Comparison of ENCODE assay signal across 12 cellular contexts in genomic region chr4:89069481-89069880, GRCh38. TPM values are rescaled to one million over a fixed set of nuclear protein-coding genes. Genes with fewer than 3 reads are reported as not detected.
DNase-seq lines count a peak whose midpoint lies in the region; ATAC-seq, FAIRE-seq and TF ChIP-seq lines count a peak whose summit lies in the region.
"Had no signal": no experiment of that assay in that cellular context is flagged by ENCODE, and none has a peak within 500 bp of the region (broad histone marks: within the 10 kb centered on the region; RNA-seq: fewer than 3 reads in every experiment).

No MANE protein-coding gene starts in this region.

- peak; percentile 60 for FAIRE-seq in GM12891 (lab: Jason Lieb, UNC)
- FAIRE-seq: bronchial epithelial cell had no signal

- TF ChIP-seq CTCF in psoas muscle (IDR thresholded peaks at IDR 0.05): no peak
- no peak for TF ChIP-seq CTCF in heart right ventricle (IDR thresholded peaks at IDR 0.05)

- H3K36me3 ChIP-seq in psoas muscle (ENCODE audit: insufficient read depth in 1 of 2, low read depth in 1 of 2) (no peaks in the 10 kb centered on the region), heart right ventricle (no peaks in the 10 kb centered on the region)

- peak; percentile 89 for ATAC-seq in GM19395 (IDR thresholded peaks at IDR 0.05; ENCODE audit: unreplicated experiment)
- ATAC-seq in HG02840 (IDR thresholded peaks at IDR 0.05; ENCODE audit: low FRiP score, unreplicated experiment): peak; percentile 72
- ATAC-seq in HG03558 (IDR thresholded peaks at IDR 0.05; ENCODE audit: extremely low read depth, unreplicated experiment): peak; percentile 55
- no peak for ATAC-seq in psoas muscle
- no peak for ATAC-seq in heart right ventricle

- DNase-seq in GM12891 (ENCODE audit: insufficient read length, low spot score) (no peak), psoas muscle (no peak), NCI-H2171 (lab: John Stamatoyannopoulos, UW) (no peak), heart right ventricle (no peak)
- DNase-seq in stimulated activated CD8-positive, alpha-beta memory T cell treated with anti-CD3 and anti-CD28 coated beads, Interleukin-4, amount 100 ng/mL, for 48 hours: no peak
- DNase-seq: activated T-cell treated with anti-CD3 and anti-CD28 coated beads, Interleukin-2, amount 50 U/mL, for 48 hours; MV-4-11; stimulated activated naive CD4-positive, alpha-beta T cell had no signal

- H3K4me3 ChIP-seq in psoas muscle: no peak overlapping the region
- no peak overlapping the region for H3K4me3 ChIP-seq in heart right ventricle

- no peaks in the 10 kb centered on the region for H3K27me3 ChIP-seq in psoas muscle (ENCODE audit: insufficient read depth in 3 of 3, low read length in 2 of 3)
- no peaks in the 10 kb centered on the region for H3K27me3 ChIP-seq in heart right ventricle

- no peak for TF ChIP-seq POLR2A in GM12891 (IDR thresholded peaks at IDR 0.05; ENCODE audit: low read depth, low read length)

- H3K27ac ChIP-seq in psoas muscle (no peak overlapping the region), heart right ventricle (no peak overlapping the region)

- H3K4me1 ChIP-seq in psoas muscle (no peaks in the 10 kb centered on the region), heart right ventricle (no peaks in the 10 kb centered on the region)

- 75 to 86% (median 78%) methylated on average over 2 of the region's 2 CpGs for WGBS in psoas muscle, 3 donors
- WGBS in heart right ventricle, 2 donors: 53 to 66% methylated on average over 2 of the region's 2 CpGs

- H3K9me3 ChIP-seq in psoas muscle (no peaks in the 10 kb centered on the region), heart right ventricle (no peaks in the 10 kb centered on the region)

- intact Hi-C loops in psoas muscle (cut with DNase I) (no loop called here), heart right ventricle (cut with DNase I) (no loop called here)

TF ChIP-seq in GM12891, 5 proteins besides CTCF, POLR2A, EP300 and RAD21:
- TF ChIP-seq SPI1 (IDR thresholded peaks at IDR 0.05; ENCODE audit: low read depth, low read length): 0 out of 2 replicates have a peak, but pooled peaks have one; percentile 26
- TF ChIP-seq POLR2AphosphoS5 (IDR thresholded peaks at IDR 0.05; ENCODE audit: low read depth, low read length): no peak
- no peak for TF ChIP-seq POU2F2 (IDR thresholded peaks at IDR 0.05; ENCODE audit: low read depth, low read length)
- TF ChIP-seq TAF1 (IDR thresholded peaks at IDR 0.05; ENCODE audit: low read depth, low read length): no peak
- TF ChIP-seq PAX5 (IDR thresholded peaks at IDR 0.05; ENCODE audit: insufficient read depth, low read length, severe bottlenecking): no peak
TF ChIP-seq in GM12891: peak in this region for 1.

RNA-seq across cellular contexts. Expression of gene FAM13A, which starts 12.5 kb away (rescaled TPM):
- 1.8 TPM for polyA plus RNA-seq in GM12891 (2012; ENCODE audit: low read depth, missing spikeins)
- total RNA-seq in psoas muscle (10 to 100 TPM; 15.2 to 76.0 (median 35.1) TPM), heart right ventricle (10 to 100 TPM in 9 of 10 donors, 1 to 10 TPM in 1; 6.7 to 18.4 (median 14.9) TPM)
- polyA plus RNA-seq in psoas muscle (10 to 100 TPM in 1 of 3 donors, 1 to 10 TPM in 2; 3.8 to 10.4 (median 6.0) TPM), heart right ventricle (10 to 100 TPM in 1 of 2 donors, 1 to 10 TPM in 1; 2.4 to 12.1 TPM)

RNA-seq across cellular contexts. Expression of gene TIGD2, which starts 41.9 kb away (rescaled TPM):
- 1.8 TPM for polyA plus RNA-seq in GM12891 (2012; ENCODE audit: low read depth, missing spikeins)
- total RNA-seq in psoas muscle (1 to 10 TPM; 1.5 to 4.4 (median 2.7) TPM), heart right ventricle (1 to 10 TPM; 1.2 to 2.8 (median 2.0) TPM)
- polyA plus RNA-seq in psoas muscle (1 to 10 TPM; 1.6 to 3.0 (median 1.8) TPM), heart right ventricle (1 to 10 TPM; 1.2 to 1.3 TPM)

Comparison
In these comparisons a context has a peak if more than half of its experiments do, and no peak if none do; other contexts are left out.
1. ATAC-seq: peak in GM19395 (single experiment), HG02840 (single experiment) and HG03558 (single experiment); none in psoas muscle (0 of 4) and heart right ventricle (0 of 8).